Comparison of ENCODE assay signal across 2 cellular contexts in genomic region chr9:99828417-99829176, GRCh38.
A peak's percentile ranks its signal among the peaks of the same experiment; 100 is the strongest.
TF ChIP-seq lines count a peak whose summit lies in the region.

No MANE protein-coding gene starts in this region.

TF ChIP-seq in HepG2, 621 proteins besides CTCF, POLR2A, EP300 and RAD21:
- no peak for TF ChIP-seq ZNF432 (CRISPR knock-in tag; IDR thresholded peaks at IDR 0.05; ENCODE audit: borderline replicate concordance)
- no peak for TF ChIP-seq ZBTB2 (CRISPR knock-in tag; IDR thresholded peaks at IDR 0.05; ENCODE audit: low read depth)
- TF ChIP-seq ATF7-NPFF (CRISPR knock-in tag; IDR thresholded peaks at IDR 0.05; ENCODE audit: low read depth): no peak
TF ChIP-seq in HepG2: peak in this region for 0.

TF ChIP-seq in endothelial cell of umbilical vein, 7 proteins besides CTCF, POLR2A, EP300 and RAD21:
- TF ChIP-seq POLR2AphosphoS5 (IDR thresholded peaks at IDR 0.05; ENCODE audit: insufficient read depth, low read depth, low read length) (no peak), EZH2 (IDR thresholded peaks at IDR 0.05; ENCODE audit: borderline replicate concordance, low read depth, low read length, severe bottlenecking) (peak; percentile 91)
TF ChIP-seq in endothelial cell of umbilical vein: peak in this region for 1.
